ENCODE assay signal across 1 cellular context in the genomic region with DNA sequence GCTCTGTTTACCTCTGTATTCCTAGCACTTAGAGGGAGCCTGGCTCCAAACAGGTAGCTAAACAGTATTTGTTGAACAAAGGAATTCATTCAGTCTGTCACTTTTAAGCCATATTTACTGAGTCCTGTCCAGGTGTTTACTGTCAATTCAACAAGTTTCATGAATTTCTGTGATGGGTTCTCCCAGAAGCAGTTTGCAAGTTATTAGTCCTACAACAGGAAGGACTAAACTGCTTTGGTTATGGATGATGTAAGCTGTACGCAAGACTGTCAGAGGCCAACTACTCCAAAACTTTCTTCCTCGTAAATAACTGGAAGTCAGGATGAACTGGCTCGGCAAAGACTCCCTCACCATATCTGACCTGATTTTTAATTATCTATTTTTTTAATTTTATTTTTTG.
TF ChIP-seq lines count a peak whose summit lies in the region.

No MANE protein-coding gene starts in this region.

TF ChIP-seq in K562, 482 proteins besides CTCF, POLR2A, EP300 and RAD21 (continued from another document):
- TF ChIP-seq JUND (IDR thresholded peaks at IDR 0.05; ENCODE audit: borderline replicate concordance, low read depth, low read length) (0 out of 2 replicates have a peak, but pooled peaks have one; percentile 51), JUND (tag; IDR thresholded peaks at IDR 0.05; ENCODE audit: borderline replicate concordance, low read depth, low read length) (no peak), ZBTB7A (IDR thresholded peaks at IDR 0.05; ENCODE audit: borderline replicate concordance, control insufficient read depth, low read depth, low read length) (no peak), TRIM24 (IDR thresholded peaks at IDR 0.05) (peak in 1 of 2 experiments; percentile 34; a peak in 1 of 4 replicates), NR2C2 (CRISPR knock-in tag; IDR thresholded peaks at IDR 0.05) (no peak), NR2C2 (tag; IDR thresholded peaks at IDR 0.05) (peak; percentile 52; the same call in 1 of the 2 replicates), ATF7 (IDR thresholded peaks at IDR 0.05) (peak; percentile 62), ZNF561 (CRISPR knock-in tag; conservative IDR thresholded peaks at IDR 0.05) (no peak), ETV5 (CRISPR knock-in tag; IDR thresholded peaks at IDR 0.05; ENCODE audit: low read depth) (no peak), CREB3L1 (IDR thresholded peaks at IDR 0.05; ENCODE audit: borderline replicate concordance, low read depth) (no peak), ZSCAN29 (IDR thresholded peaks at IDR 0.05) (no peak), FIP1L1 (IDR thresholded peaks at IDR 0.05; ENCODE audit: low read depth, low read length, poor library complexity, severe bottlenecking) (no peak), TFAM (CRISPR knock-in tag; conservative IDR thresholded peaks at IDR 0.05) (no peak), HMBOX1 (IDR thresholded peaks at IDR 0.05) (peak; percentile 80; the same call in 1 of the 2 replicates), CXXC5 (CRISPR knock-in tag; IDR thresholded peaks at IDR 0.05) (peak; percentile 48; the same call in 1 of the 2 replicates), ZNF77 (CRISPR knock-in tag; IDR thresholded peaks at IDR 0.05) (no peak), POLR2H (tag; IDR thresholded peaks at IDR 0.05; ENCODE audit: low read depth) (peak; percentile 37), KDM2B (CRISPR knock-in tag; IDR thresholded peaks at IDR 0.05) (no peak), CBFB (CRISPR knock-in tag; IDR thresholded peaks at IDR 0.05) (no peak), HDAC1 (IDR thresholded peaks at IDR 0.05) (no peak), STAT5A (IDR thresholded peaks at IDR 0.05; ENCODE audit: borderline replicate concordance, low read length) (no peak), GABPA (tag; conservative IDR thresholded peaks at IDR 0.05; ENCODE audit: low read depth) (peak; percentile 47), TEAD1 (CRISPR knock-in tag; IDR thresholded peaks at IDR 0.05) (no peak), CBX2 (IDR thresholded peaks at IDR 0.05; ENCODE audit: insufficient read depth, low read length, poor library complexity, severe bottlenecking) (no peak), E2F5 (CRISPR knock-in tag; IDR thresholded peaks at IDR 0.05) (no peak)
- TF ChIP-seq, protein P1, sequence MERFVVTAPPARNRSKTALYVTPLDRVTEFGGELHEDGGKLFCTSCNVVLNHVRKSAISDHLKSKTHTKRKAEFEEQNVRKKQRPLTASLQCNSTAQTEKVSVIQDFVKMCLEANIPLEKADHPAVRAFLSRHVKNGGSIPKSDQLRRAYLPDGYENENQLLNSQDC (CRISPR knock-in tag; IDR thresholded peaks at IDR 0.05) = no peak
- TF ChIP-seq, protein P2, sequence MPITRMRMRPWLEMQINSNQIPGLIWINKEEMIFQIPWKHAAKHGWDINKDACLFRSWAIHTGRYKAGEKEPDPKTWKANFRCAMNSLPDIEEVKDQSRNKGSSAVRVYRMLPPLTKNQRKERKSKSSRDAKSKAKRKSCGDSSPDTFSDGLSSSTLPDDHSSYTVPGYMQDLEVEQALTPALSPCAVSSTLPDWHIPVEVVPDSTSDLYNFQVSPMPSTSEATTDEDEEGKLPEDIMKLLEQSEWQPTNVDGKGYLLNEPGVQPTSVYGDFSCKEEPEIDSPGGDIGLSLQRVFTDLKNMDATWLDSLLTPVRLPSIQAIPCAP (CRISPR knock-in tag; IDR thresholded peaks at IDR 0.05; ENCODE audit: borderline replicate concordance) = no peak
- TF ChIP-seq, protein P3, sequence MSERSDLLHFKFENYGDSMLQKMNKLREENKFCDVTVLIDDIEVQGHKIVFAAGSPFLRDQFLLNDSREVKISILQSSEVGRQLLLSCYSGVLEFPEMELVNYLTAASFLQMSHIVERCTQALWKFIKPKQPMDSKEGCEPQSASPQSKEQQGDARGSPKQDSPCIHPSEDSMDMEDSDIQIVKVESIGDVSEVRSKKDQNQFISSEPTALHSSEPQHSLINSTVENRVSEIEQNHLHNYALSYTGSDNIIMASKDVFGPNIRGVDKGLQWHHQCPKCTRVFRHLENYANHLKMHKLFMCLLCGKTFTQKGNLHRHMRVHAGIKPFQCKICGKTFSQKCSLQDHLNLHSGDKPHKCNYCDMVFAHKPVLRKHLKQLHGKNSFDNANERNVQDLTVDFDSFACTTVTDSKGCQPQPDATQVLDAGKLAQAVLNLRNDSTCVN (CRISPR knock-in tag; IDR thresholded peaks at IDR 0.05) = no peak
- TF ChIP-seq, protein P4, sequence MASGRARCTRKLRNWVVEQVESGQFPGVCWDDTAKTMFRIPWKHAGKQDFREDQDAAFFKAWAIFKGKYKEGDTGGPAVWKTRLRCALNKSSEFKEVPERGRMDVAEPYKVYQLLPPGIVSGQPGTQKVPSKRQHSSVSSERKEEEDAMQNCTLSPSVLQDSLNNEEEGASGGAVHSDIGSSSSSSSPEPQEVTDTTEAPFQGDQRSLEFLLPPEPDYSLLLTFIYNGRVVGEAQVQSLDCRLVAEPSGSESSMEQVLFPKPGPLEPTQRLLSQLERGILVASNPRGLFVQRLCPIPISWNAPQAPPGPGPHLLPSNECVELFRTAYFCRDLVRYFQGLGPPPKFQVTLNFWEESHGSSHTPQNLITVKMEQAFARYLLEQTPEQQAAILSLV (tag; IDR thresholded peaks at IDR 0.05) = 0 out of 2 replicates have a peak, but pooled peaks have one; percentile 15
